Comparison of ENCODE assay signal across 8 cellular contexts in the genomic region with DNA sequence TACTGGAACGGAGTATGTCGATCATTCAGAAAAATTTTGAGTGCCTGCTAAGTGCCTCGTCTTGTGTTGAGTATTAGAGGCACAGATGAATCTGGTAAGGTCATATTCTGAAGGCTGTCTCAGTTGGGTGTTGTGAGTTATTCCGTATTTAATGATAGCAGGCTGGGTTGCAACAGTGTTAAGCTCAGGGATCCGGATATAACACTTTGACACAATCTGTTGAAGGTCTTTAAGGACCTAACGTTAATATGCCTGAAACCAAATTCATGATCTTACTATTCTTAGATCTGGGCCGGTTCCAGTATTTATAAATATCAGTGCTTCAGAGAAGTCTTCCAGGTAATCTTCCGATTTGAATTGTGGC. TPM values are rescaled to one million over a fixed set of nuclear protein-coding genes. Genes with fewer than 3 reads are reported as not detected.
DNase-seq lines count a peak whose midpoint lies in the region; ATAC-seq and TF ChIP-seq lines count a peak whose summit lies in the region.

No MANE protein-coding gene starts in this region.

- peak overlapping the region; percentile 72 for H2AK5ac ChIP-seq in IMR-90 (ENCODE audit: low read depth, low read length)

- no peaks in the 10 kb centered on the region for H4K20me1 ChIP-seq in IMR-90 (ENCODE audit: insufficient read depth, low read length)

- peak overlapping the region; percentile 65 for H3K14ac ChIP-seq in IMR-90 (replicated peaks; ENCODE audit: low read depth, low read length)

- no peak overlapping the region for H2BK15ac ChIP-seq in IMR-90 (ENCODE audit: low read depth, low read length)

- POLR2A ChIA-PET in IMR-90 (lab: Charles Lee; ENCODE audit: unreplicated experiment): no interaction called here

- H3K36me3 ChIP-seq in ACC112 (ENCODE audit: insufficient read depth, low read length): peaks cover 20% of the 10 kb centered on the region; the same call in 1 of the 2 replicates
- H3K36me3 ChIP-seq in IMR-90 (ENCODE audit: control insufficient read depth, insufficient read depth, low read length): peaks cover 12% of the 10 kb centered on the region
- H3K36me3 ChIP-seq in mucosa of stomach (ENCODE audit: control insufficient read depth, insufficient read depth, low read length): no peaks in the 10 kb centered on the region

- H3K4me3 Mint-ChIP-seq in chondrocyte (ENCODE audit: unreplicated experiment): peak overlapping the region; percentile 100

- ATAC-seq in IMR-90 (ENCODE audit: low read depth): no peak
- ATAC-seq in GM21723 (IDR thresholded peaks at IDR 0.05; ENCODE audit: unreplicated experiment): no peak
- ATAC-seq in GM21381 (IDR thresholded peaks at IDR 0.05; ENCODE audit: unreplicated experiment): no peak

- H2AK9ac ChIP-seq in IMR-90 (replicated peaks; ENCODE audit: low read depth, low read length, poor library complexity): peak overlapping the region; percentile 77

- peaks cover 27% of the 10 kb centered on the region for H3K4me1 Mint-ChIP-seq in chondrocyte (ENCODE audit: low read depth)

- peak overlapping the region; percentile 86 to 100 for H4K8ac ChIP-seq in IMR-90 (ENCODE audit: low read depth in 2 of 2, low read length in 2 of 2)

- dilution Hi-C loops in IMR-90 (cut with HindIII; ENCODE audit: low sequenced_read_pairs, unreplicated experiment): no loop called here

- no peaks in the 10 kb centered on the region for H3K9me1 ChIP-seq in IMR-90 (ENCODE audit: insufficient read depth, low read length)

- H3K27ac ChIP-seq in ACC112 (ENCODE audit: low read depth, low read length) (peak overlapping the region; percentile 82), IMR-90 (ENCODE audit: insufficient read depth, low read length) (peak overlapping the region; percentile 82)

- peak overlapping the region; percentile 67 for H3K23ac ChIP-seq in IMR-90 (ENCODE audit: low read depth, low read length)

- H2AFZ ChIP-seq in ACC112 (ENCODE audit: low read length, unreplicated experiment): peak overlapping the region; percentile 80
- peak overlapping the region; percentile 98 for H2AFZ ChIP-seq in IMR-90 (replicated peaks; ENCODE audit: low read length, poor library complexity)

- BruUV-seq in IMR-90 (replicated peaks; lab: Mats Ljungman, UMichigan): no TSS peak

- TF ChIP-seq POLR2A in IMR-90 (IDR thresholded peaks at IDR 0.05; ENCODE audit: low read depth, low read length): no peak

- H3K27me3 ChIP-seq in ACC112 (ENCODE audit: insufficient read depth, low read length): no peaks in the 10 kb centered on the region
- H3K27me3 ChIP-seq in IMR-90 (ENCODE audit: control insufficient read depth, insufficient read depth, low read length): no peaks in the 10 kb centered on the region
- no peaks in the 10 kb centered on the region for H3K27me3 ChIP-seq in mucosa of stomach (ENCODE audit: control insufficient read depth, insufficient read depth, low read length)

- intact Hi-C loops in IMR-90 (cut with micrococcal nuclease): loop anchor here (1.0 kb wide), 1 partner anchor 281 kb away; no protein-coding TSS in a partner anchor

- H3K9me3 ChIP-seq in IMR-90 (ENCODE audit: control insufficient read depth, insufficient read depth, low read length) (no peaks in the 10 kb centered on the region), mucosa of stomach (ENCODE audit: control insufficient read depth, low read length) (no peaks in the 10 kb centered on the region)

- TF ChIP-seq RAD21 in IMR-90 (IDR thresholded peaks at IDR 0.05; ENCODE audit: low read length): no peak

- no peak overlapping the region for H2BK20ac ChIP-seq in IMR-90 (ENCODE audit: low read depth, low read length)

- H3K18ac ChIP-seq in IMR-90 (ENCODE audit: low read depth, low read length): no peak overlapping the region

- H4K5ac ChIP-seq in IMR-90 (ENCODE audit: low read depth, low read length): peak overlapping the region; percentile 96

- H3K9me3 Mint-ChIP-seq in chondrocyte (ENCODE audit: low read depth): no peaks in the 10 kb centered on the region

- H4K91ac ChIP-seq in IMR-90 (ENCODE audit: insufficient read depth, low read depth, low read length): peak overlapping the region; percentile 91; the same call in 1 of the 2 replicates

- no peaks in the 10 kb centered on the region for H3K27me3 Mint-ChIP-seq in chondrocyte (ENCODE audit: low read depth)

- H3K79me2 ChIP-seq in ACC112 (ENCODE audit: control insufficient read depth, insufficient read depth, low read length, unreplicated experiment): peaks cover 50% of the 10 kb centered on the region

- TF ChIP-seq CTCF in IMR-90 (conservative IDR thresholded peaks at IDR 0.05; ENCODE audit: low read depth, low read length) (no peak), chondrocyte (IDR thresholded peaks at IDR 0.05) (peak; percentile 46)

- in situ Hi-C loops in IMR-90 (cut with MboI; ENCODE audit: low sequenced_read_pairs): loop anchor here (10.0 kb wide), 1 partner anchor 280 kb away; no protein-coding TSS in a partner anchor

- H3K4me2 ChIP-seq in IMR-90 (ENCODE audit: low read depth, low read length): peak overlapping the region; percentile 94

- H3K4me3 ChIP-seq in ACC112 (ENCODE audit: low read depth, low read length) (peak overlapping the region; percentile 86), IMR-90 (ENCODE audit: insufficient read depth, low read depth, low read length) (peak overlapping the region; percentile 83), mucosa of stomach (ENCODE audit: low read length) (peak overlapping the region; percentile 91)

- CTCF ChIA-PET in IMR-90 (lab: Yijun Ruan, JAX): interaction anchor here (0.9 to 1.2 kb wide), 2 partner anchors 9 to 21 kb away, joined by 3 to 4 read pairs; no protein-coding TSS in a partner anchor

- peaks cover 11 to 50% of the 10 kb centered on the region in 2 experiments; a peak in 3 of 4 replicates for H3K79me1 ChIP-seq in IMR-90 (ENCODE audit: low read depth in 1 of 2, low read length in 2 of 2)

- DNase-seq in IMR-90 (no peak), chondrocyte (ENCODE audit: low spot score) (no peak), NCI-H774 (lab: John Stamatoyannopoulos, UW) (no peak), DMS79 treated with DMSO at 0.1 percent for 48 hours (lab: John Stamatoyannopoulos, UW) (no peak)

- WGBS in IMR-90 (ENCODE audit: extremely low coverage in 2 of 2, insufficient read length in 1 of 2), 2 experiments: 0% methylated on average over 5 of the region's 8 CpGs; no CpG with 5 or more reads in 1 of the 2 experiments

- H3K9ac ChIP-seq in IMR-90 (ENCODE audit: low read depth, low read length): peak overlapping the region; percentile 96
- peak overlapping the region; percentile 94 for H3K9ac ChIP-seq in mucosa of stomach (ENCODE audit: low read length)

- peak overlapping the region; percentile 97 for H3K4ac ChIP-seq in IMR-90 (ENCODE audit: low read depth, low read length)

- H3K36me3 Mint-ChIP-seq in chondrocyte (ENCODE audit: low read depth): peaks cover 11% of the 10 kb centered on the region

- H3K4me1 ChIP-seq in ACC112 (ENCODE audit: control insufficient read depth, insufficient read depth, low read length, unreplicated experiment) (peaks cover 21% of the 10 kb centered on the region), IMR-90 (ENCODE audit: control insufficient read depth, insufficient read depth, low read length) (no peaks in the 10 kb centered on the region), mucosa of stomach (ENCODE audit: control insufficient read depth, insufficient read depth, low read length) (peaks cover 12% of the 10 kb centered on the region)

- peak overlapping the region; percentile 93 for H2BK5ac ChIP-seq in IMR-90 (ENCODE audit: low read depth, low read length, poor library complexity, severe bottlenecking)

- no peak overlapping the region for H2BK120ac ChIP-seq in IMR-90 (ENCODE audit: low read depth, low read length)

- H3K27ac Mint-ChIP-seq in chondrocyte (ENCODE audit: unreplicated experiment): peak overlapping the region; percentile 98

- H3K56ac ChIP-seq in IMR-90 (ENCODE audit: extremely low read depth, insufficient read depth, low read length): peak overlapping the region; percentile 95

TF ChIP-seq in IMR-90, 13 proteins besides CTCF, POLR2A, EP300 and RAD21:
- TF ChIP-seq RCOR1 (IDR thresholded peaks at IDR 0.05; ENCODE audit: insufficient replicate concordance, low read length): no peak
- TF ChIP-seq MAZ (IDR thresholded peaks at IDR 0.05; ENCODE audit: borderline replicate concordance, low read depth, low read length): no peak
- TF ChIP-seq CHD1 (IDR thresholded peaks at IDR 0.05; ENCODE audit: low read depth, low read length): no peak
- no peak for TF ChIP-seq MXI1 (IDR thresholded peaks at IDR 0.05; ENCODE audit: borderline replicate concordance, low read depth, low read length)

RNA-seq across cellular contexts. Expression of a gene that starts 0.6 kb away (rescaled TPM):
- total RNA-seq in IMR-90 (2012; rRNA removed) (17.2 and 23.5 TPM in 2 replicates), chondrocyte (26.1 to 32.8 TPM (median 26.4 TPM) in 3 replicates)
- 14.9 and 19.0 TPM in 2 replicates for polyA plus RNA-seq in IMR-90 (2012; rRNA removed)
- polyA plus RNA-seq in IMR-90 (2012; cell fraction: cytosol; rRNA removed): 7.7 and 16.6 TPM in 2 replicates
- polyA plus RNA-seq in IMR-90 (2012; cell fraction: nucleus; rRNA removed; ENCODE audit: low replicate concordance): 10.3 and 43.7 TPM in 2 replicates

RNA-seq across cellular contexts. Expression of a gene that starts 0.7 kb away (rescaled TPM):
- total RNA-seq in IMR-90 (2012; rRNA removed) (9.7 and 10.6 TPM in 2 replicates), chondrocyte (0.95 to 5.1 TPM (median 1.2 TPM) in 3 replicates)
- 5.9 and 6.3 TPM in 2 replicates for polyA plus RNA-seq in IMR-90 (2012; rRNA removed)
- polyA plus RNA-seq in IMR-90 (2012; cell fraction: cytosol; rRNA removed): 1.9 and 2.9 TPM in 2 replicates
- 3.2 and 3.3 TPM in 2 replicates for polyA plus RNA-seq in IMR-90 (2012; cell fraction: nucleus; rRNA removed; ENCODE audit: low replicate concordance)

RNA-seq across cellular contexts. Expression of a gene that starts 39.0 kb away (rescaled TPM):
- total RNA-seq in IMR-90 (2012; rRNA removed) (15.6 and 17.2 TPM in 2 replicates), chondrocyte (33.3 to 35.1 TPM (median 35.0 TPM) in 3 replicates)
- 16.4 and 16.9 TPM in 2 replicates for polyA plus RNA-seq in IMR-90 (2012; rRNA removed)
- polyA plus RNA-seq in IMR-90 (2012; cell fraction: cytosol; rRNA removed): 9.8 and 10.7 TPM in 2 replicates
- 39.6 and 49.2 TPM in 2 replicates for polyA plus RNA-seq in IMR-90 (2012; cell fraction: nucleus; rRNA removed; ENCODE audit: low replicate concordance)
